2 cellular contexts compared by ENCODE assay signal in genomic region chr3:186857743-186858142, GRCh38.
TF ChIP-seq lines count a peak whose summit lies in the region.

No MANE protein-coding gene starts in this region.

TF ChIP-seq in GM23338, 12 proteins besides CTCF, POLR2A, EP300 and RAD21:
- TF ChIP-seq EZH2 (IDR thresholded peaks at IDR 0.05; ENCODE audit: low read depth, unreplicated experiment) (no peak), CREB1 (CRISPR knock-in tag; IDR thresholded peaks at IDR 0.05; ENCODE audit: low read depth) (no peak), EZH2phosphoT487 (IDR thresholded peaks at IDR 0.05; ENCODE audit: unreplicated experiment) (no peak), ZNF462 (CRISPR knock-in tag; IDR thresholded peaks at IDR 0.05) (no peak), NANOG (IDR thresholded peaks at IDR 0.05; ENCODE audit: borderline replicate concordance) (no peak), ZNF114 (CRISPR knock-in tag; IDR thresholded peaks at IDR 0.05) (no peak), STAT1 (IDR thresholded peaks at IDR 0.05; ENCODE audit: unreplicated experiment) (no peak), JUNB (IDR thresholded peaks at IDR 0.05; ENCODE audit: unreplicated experiment) (no peak), REST (IDR thresholded peaks at IDR 0.05; ENCODE audit: unreplicated experiment) (no peak), ETS1 (IDR thresholded peaks at IDR 0.05) (no peak)

TF ChIP-seq in H1, 55 proteins besides CTCF, POLR2A, EP300 and RAD21:
- no peak for TF ChIP-seq CHD1 (IDR thresholded peaks at IDR 0.05; ENCODE audit: low read depth, low read length)
